Comparison of ENCODE assay signal across 1 cellular context in the genomic region with DNA sequence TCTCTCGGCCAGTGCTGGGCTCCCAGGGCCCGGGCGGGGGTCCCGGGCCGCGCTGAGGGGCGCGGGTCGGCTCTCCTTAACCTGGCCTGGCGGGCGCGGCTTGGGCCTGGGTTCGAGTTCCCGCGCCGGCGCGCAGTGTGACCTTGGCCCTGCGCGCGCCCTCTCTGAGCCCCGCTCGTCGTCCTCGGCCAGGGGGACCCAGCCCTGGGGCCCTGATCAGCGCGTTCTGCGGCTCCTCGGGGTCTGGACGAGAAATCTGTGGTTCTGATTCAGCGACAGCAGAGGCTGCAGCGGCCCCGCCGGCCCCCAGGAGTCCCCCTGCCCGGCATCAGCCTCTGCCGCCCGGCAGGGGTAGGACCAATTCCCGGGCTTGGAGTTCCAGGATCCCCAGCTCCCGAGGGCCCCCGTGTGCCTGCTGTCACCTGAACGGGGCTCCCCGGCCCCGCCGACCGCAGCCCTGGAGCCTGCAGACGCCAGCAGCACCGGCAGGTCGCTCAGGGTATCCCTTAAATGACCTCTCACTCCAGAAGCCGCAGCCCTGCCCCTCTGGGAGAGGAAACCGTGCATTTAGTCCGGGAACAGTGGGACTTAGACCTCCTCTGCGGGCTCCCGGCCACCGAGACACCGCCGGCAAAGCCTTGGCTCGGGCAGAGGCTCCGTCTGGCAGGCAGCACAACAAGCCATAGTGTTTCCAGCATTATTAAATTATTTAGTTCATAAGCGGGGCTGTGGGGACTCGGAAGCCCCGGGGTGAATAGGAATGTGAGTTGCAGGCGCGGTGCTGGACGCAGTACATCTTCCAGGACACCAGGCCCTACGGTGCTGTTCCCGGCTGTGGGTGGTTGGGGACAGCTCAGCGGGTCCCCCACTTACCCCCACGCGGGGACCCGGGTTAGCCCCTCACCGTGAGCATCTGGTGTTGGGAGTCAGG.
TF ChIP-seq lines count a peak whose summit lies in the region.

No MANE protein-coding gene starts in this region.

TF ChIP-seq in HepG2, 621 proteins besides CTCF, POLR2A, EP300 and RAD21 (continued from another document and continues in another):
- TF ChIP-seq, protein P1, sequence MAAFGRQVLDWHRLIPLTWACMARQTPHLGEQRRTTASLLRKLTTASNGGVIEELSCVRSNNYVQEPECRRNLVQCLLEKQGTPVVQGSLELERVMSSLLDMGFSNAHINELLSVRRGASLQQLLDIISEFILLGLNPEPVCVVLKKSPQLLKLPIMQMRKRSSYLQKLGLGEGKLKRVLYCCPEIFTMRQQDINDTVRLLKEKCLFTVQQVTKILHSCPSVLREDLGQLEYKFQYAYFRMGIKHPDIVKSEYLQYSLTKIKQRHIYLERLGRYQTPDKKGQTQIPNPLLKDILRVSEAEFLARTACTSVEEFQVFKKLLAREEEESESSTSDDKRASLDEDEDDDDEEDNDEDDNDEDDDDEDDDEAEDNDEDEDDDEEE (CRISPR knock-in tag; IDR thresholded peaks at IDR 0.05) = no peak
- TF ChIP-seq XBP1 (CRISPR knock-in tag; IDR thresholded peaks at IDR 0.05) (no peak), FOXP1 (IDR thresholded peaks at IDR 0.05) (no peak), FOXP1 (CRISPR knock-in tag; IDR thresholded peaks at IDR 0.05) (no peak), ZMYM2 (CRISPR knock-in tag; IDR thresholded peaks at IDR 0.05) (no peak), GATAD2A (CRISPR knock-in tag; IDR thresholded peaks at IDR 0.05) (no peak), KLF13 (CRISPR knock-in tag; IDR thresholded peaks at IDR 0.05) (no peak), HDAC1 (CRISPR knock-in tag; IDR thresholded peaks at IDR 0.05) (peak; percentile 3; the same call in 1 of the 2 replicates), PRMT3 (CRISPR knock-in tag; IDR thresholded peaks at IDR 0.05; ENCODE audit: borderline replicate concordance, low read depth) (no peak), ZNF776 (CRISPR knock-in tag; IDR thresholded peaks at IDR 0.05) (peak; percentile 15; the same call in 1 of the 2 replicates), KAT7 (CRISPR knock-in tag; IDR thresholded peaks at IDR 0.05; ENCODE audit: borderline replicate concordance) (0 out of 2 replicates have a peak, but pooled peaks have one; percentile 14), ZNF350 (CRISPR knock-in tag; IDR thresholded peaks at IDR 0.05; ENCODE audit: borderline replicate concordance, low read depth) (no peak), PHF8 (CRISPR knock-in tag; IDR thresholded peaks at IDR 0.05) (peak; percentile 27; the same call in 1 of the 2 replicates), ZNF724P (CRISPR knock-in tag; IDR thresholded peaks at IDR 0.05; ENCODE audit: borderline replicate concordance) (no peak), ZNF205 (CRISPR knock-in tag; IDR thresholded peaks at IDR 0.05) (no peak), KDM5A (IDR thresholded peaks at IDR 0.05; ENCODE audit: borderline replicate concordance, low read length) (no peak), ZC3H13 (CRISPR knock-in tag; IDR thresholded peaks at IDR 0.05) (no peak), AGO1 (IDR thresholded peaks at IDR 0.05; ENCODE audit: low read depth, low read length, poor library complexity, severe bottlenecking) (no peak), AGO2 (optimal IDR thresholded peaks at IDR 0.05; ENCODE audit: low read depth, low read length) (no peak), NAIF1 (CRISPR knock-in tag; IDR thresholded peaks at IDR 0.05; ENCODE audit: borderline replicate concordance) (no peak), SAP130 (CRISPR knock-in tag; IDR thresholded peaks at IDR 0.05; ENCODE audit: low read depth) (0 out of 2 replicates have a peak, but pooled peaks have one; percentile 2), ZNF841 (CRISPR knock-in tag; IDR thresholded peaks at IDR 0.05; ENCODE audit: borderline replicate concordance) (no peak), BORCS8-MEF2B (CRISPR knock-in tag; IDR thresholded peaks at IDR 0.05) (no peak), RCOR2 (CRISPR knock-in tag; IDR thresholded peaks at IDR 0.05) (no peak), JDP2 (CRISPR knock-in tag; IDR thresholded peaks at IDR 0.05; ENCODE audit: borderline replicate concordance) (no peak), ZSCAN12 (CRISPR knock-in tag; IDR thresholded peaks at IDR 0.05) (no peak), ZNF747 (CRISPR knock-in tag; IDR thresholded peaks at IDR 0.05; ENCODE audit: borderline replicate concordance) (no peak), ZBTB7B (CRISPR knock-in tag; IDR thresholded peaks at IDR 0.05) (no peak), NFYB (CRISPR knock-in tag; IDR thresholded peaks at IDR 0.05) (no peak), SMYD3 (CRISPR knock-in tag; IDR thresholded peaks at IDR 0.05) (no peak)
- TF ChIP-seq, protein P2, sequence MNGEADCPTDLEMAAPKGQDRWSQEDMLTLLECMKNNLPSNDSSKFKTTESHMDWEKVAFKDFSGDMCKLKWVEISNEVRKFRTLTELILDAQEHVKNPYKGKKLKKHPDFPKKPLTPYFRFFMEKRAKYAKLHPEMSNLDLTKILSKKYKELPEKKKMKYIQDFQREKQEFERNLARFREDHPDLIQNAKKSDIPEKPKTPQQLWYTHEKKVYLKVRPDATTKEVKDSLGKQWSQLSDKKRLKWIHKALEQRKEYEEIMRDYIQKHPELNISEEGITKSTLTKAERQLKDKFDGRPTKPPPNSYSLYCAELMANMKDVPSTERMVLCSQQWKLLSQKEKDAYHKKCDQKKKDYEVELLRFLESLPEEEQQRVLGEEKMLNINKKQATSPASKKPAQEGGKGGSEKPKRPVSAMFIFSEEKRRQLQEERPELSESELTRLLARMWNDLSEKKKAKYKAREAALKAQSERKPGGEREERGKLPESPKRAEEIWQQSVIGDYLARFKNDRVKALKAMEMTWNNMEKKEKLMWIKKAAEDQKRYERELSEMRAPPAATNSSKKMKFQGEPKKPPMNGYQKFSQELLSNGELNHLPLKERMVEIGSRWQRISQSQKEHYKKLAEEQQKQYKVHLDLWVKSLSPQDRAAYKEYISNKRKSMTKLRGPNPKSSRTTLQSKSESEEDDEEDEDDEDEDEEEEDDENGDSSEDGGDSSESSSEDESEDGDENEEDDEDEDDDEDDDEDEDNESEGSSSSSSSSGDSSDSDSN (CRISPR knock-in tag; IDR thresholded peaks at IDR 0.05) = peak; percentile 57; the same call in 1 of the 2 replicates
- TF ChIP-seq, protein P3, sequence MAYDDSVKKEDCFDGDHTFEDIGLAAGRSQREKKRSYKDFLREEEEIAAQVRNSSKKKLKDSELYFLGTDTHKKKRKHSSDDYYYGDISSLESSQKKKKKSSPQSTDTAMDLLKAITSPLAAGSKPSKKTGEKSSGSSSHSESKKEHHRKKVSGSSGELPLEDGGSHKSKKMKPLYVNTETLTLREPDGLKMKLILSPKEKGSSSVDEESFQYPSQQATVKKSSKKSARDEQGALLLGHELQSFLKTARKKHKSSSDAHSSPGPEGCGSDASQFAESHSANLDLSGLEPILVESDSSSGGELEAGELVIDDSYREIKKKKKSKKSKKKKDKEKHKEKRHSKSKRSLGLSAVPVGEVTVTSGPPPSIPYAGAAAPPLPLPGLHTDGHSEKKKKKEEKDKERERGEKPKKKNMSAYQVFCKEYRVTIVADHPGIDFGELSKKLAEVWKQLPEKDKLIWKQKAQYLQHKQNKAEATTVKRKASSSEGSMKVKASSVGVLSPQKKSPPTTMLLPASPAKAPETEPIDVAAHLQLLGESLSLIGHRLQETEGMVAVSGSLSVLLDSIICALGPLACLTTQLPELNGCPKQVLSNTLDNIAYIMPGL (CRISPR knock-in tag; IDR thresholded peaks at IDR 0.05; ENCODE audit: borderline replicate concordance in 1 of 2, low read depth in 1 of 2) = peak in 1 of 2 experiments; percentile 43; a peak in 1 of 4 replicates
- TF ChIP-seq, protein P4, sequence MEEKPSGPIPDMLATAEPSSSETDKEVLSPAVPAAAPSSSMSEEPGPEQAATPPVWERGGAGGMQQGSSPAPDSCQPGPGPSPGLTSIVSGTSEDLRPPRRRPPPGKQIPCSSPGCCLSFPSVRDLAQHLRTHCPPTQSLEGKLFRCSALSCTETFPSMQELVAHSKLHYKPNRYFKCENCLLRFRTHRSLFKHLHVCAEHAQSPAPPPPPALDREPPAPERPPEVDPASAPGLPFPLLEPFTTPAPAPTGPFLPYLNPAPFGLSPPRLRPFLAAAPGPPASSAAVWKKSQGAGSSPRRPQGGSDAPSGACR (CRISPR knock-in tag; IDR thresholded peaks at IDR 0.05) = peak; percentile 41; the same call in 1 of the 2 replicates
- TF ChIP-seq, protein P5, sequence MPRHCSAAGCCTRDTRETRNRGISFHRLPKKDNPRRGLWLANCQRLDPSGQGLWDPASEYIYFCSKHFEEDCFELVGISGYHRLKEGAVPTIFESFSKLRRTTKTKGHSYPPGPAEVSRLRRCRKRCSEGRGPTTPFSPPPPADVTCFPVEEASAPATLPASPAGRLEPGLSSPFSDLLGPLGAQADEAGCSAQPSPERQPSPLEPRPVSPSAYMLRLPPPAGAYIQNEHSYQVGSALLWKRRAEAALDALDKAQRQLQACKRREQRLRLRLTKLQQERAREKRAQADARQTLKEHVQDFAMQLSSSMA (CRISPR knock-in tag; IDR thresholded peaks at IDR 0.05) = no peak
- TF ChIP-seq, protein P6, sequence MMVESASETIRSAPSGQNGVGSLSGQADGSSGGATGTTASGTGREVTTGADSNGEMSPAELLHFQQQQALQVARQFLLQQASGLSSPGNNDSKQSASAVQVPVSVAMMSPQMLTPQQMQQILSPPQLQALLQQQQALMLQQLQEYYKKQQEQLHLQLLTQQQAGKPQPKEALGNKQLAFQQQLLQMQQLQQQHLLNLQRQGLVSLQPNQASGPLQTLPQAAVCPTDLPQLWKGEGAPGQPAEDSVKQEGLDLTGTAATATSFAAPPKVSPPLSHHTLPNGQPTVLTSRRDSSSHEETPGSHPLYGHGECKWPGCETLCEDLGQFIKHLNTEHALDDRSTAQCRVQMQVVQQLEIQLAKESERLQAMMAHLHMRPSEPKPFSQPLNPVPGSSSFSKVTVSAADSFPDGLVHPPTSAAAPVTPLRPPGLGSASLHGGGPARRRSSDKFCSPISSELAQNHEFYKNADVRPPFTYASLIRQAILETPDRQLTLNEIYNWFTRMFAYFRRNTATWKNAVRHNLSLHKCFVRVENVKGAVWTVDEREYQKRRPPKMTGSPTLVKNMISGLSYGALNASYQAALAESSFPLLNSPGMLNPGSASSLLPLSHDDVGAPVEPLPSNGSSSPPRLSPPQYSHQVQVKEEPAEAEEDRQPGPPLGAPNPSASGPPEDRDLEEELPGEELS (CRISPR knock-in tag; IDR thresholded peaks at IDR 0.05) = no peak
- TF ChIP-seq, protein P7, sequence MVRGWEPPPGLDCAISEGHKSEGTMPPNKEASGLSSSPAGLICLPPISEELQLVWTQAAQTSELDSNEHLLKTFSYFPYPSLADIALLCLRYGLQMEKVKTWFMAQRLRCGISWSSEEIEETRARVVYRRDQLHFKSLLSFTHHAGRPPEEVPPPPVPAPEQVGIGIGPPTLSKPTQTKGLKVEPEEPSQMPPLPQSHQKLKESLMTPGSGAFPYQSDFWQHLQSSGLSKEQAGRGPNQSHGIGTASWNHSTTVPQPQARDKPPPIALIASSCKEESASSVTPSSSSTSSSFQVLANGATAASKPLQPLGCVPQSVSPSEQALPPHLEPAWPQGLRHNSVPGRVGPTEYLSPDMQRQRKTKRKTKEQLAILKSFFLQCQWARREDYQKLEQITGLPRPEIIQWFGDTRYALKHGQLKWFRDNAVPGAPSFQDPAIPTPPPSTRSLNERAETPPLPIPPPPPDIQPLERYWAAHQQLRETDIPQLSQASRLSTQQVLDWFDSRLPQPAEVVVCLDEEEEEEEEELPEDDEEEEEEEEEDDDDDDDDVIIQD (CRISPR knock-in tag; IDR thresholded peaks at IDR 0.05; ENCODE audit: low read depth) = no peak
- TF ChIP-seq, protein P8, sequence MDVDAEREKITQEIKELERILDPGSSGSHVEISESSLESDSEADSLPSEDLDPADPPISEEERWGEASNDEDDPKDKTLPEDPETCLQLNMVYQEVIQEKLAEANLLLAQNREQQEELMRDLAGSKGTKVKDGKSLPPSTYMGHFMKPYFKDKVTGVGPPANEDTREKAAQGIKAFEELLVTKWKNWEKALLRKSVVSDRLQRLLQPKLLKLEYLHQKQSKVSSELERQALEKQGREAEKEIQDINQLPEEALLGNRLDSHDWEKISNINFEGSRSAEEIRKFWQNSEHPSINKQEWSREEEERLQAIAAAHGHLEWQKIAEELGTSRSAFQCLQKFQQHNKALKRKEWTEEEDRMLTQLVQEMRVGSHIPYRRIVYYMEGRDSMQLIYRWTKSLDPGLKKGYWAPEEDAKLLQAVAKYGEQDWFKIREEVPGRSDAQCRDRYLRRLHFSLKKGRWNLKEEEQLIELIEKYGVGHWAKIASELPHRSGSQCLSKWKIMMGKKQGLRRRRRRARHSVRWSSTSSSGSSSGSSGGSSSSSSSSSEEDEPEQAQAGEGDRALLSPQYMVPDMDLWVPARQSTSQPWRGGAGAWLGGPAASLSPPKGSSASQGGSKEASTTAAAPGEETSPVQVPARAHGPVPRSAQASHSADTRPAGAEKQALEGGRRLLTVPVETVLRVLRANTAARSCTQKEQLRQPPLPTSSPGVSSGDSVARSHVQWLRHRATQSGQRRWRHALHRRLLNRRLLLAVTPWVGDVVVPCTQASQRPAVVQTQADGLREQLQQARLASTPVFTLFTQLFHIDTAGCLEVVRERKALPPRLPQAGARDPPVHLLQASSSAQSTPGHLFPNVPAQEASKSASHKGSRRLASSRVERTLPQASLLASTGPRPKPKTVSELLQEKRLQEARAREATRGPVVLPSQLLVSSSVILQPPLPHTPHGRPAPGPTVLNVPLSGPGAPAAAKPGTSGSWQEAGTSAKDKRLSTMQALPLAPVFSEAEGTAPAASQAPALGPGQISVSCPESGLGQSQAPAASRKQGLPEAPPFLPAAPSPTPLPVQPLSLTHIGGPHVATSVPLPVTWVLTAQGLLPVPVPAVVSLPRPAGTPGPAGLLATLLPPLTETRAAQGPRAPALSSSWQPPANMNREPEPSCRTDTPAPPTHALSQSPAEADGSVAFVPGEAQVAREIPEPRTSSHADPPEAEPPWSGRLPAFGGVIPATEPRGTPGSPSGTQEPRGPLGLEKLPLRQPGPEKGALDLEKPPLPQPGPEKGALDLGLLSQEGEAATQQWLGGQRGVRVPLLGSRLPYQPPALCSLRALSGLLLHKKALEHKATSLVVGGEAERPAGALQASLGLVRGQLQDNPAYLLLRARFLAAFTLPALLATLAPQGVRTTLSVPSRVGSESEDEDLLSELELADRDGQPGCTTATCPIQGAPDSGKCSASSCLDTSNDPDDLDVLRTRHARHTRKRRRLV (CRISPR knock-in tag; IDR thresholded peaks at IDR 0.05) = 0 out of 2 replicates have a peak, but pooled peaks have one; percentile 50
